In the genomic region with DNA sequence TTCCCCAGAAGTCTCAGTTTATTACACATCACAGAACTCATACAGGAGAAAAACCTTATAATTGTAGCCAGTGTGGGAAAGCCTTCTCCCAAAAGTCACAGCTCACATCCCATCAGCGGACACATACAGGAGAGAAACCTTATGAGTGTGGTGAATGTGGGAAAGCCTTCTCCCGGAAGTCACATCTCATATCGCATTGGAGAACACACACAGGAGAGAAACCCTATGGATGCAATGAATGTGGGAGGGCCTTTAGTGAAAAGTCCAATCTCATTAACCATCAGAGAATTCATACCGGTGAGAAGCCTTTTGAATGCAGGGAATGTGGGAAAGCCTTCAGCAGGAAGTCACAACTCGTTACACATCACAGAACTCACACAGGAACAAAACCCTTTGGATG, we compare ENCODE assay signal across 13 cellular contexts. TPM values are rescaled to one million over a fixed set of nuclear protein-coding genes. Genes with fewer than 3 reads are reported as not detected.
DNase-seq lines count a peak whose midpoint lies in the region; ATAC-seq, FAIRE-seq and TF ChIP-seq lines count a peak whose summit lies in the region.
"Had no signal": no experiment of that assay in that cellular context is flagged by ENCODE, and none has a peak within 500 bp of the region (broad histone marks: within the 10 kb centered on the region; RNA-seq: fewer than 3 reads in every experiment).

No MANE protein-coding gene starts in this region.

- no peak overlapping the region for H3K4ac ChIP-seq in IMR-90 (ENCODE audit: low read depth, low read length)

- no peak overlapping the region for H4K5ac ChIP-seq in IMR-90 (ENCODE audit: low read depth, low read length)

- DNase-seq in Calu3 (no peak), IMR-90 (peak; percentile 2), erythroblast (lab: John Stamatoyannopoulos, UW) (peak; percentile 36), osteocyte (ENCODE audit: extremely low spot score, unreplicated experiment) (no peak), pancreas (no peak), HK-2 (ENCODE audit: unreplicated experiment) (no peak), HuH-7 (ENCODE audit: low spot score) (no peak)
- DNase-seq: activated effector memory CD4-positive, alpha-beta T cell treated with anti-CD3 and anti-CD28 coated beads, Interleukin-2, amount 50 U/mL, for 16 hours; body of pancreas; NK-92 treated with Interleukin-12 subunit alpha and Interleukin-12 subunit beta, amount 100 ng/mL, for 24 hours; posterior cingulate gyrus; SIG-M5 had no signal

- H3K27me3 Mint-ChIP-seq in Calu3 (ENCODE audit: unreplicated experiment) (no peaks in the 10 kb centered on the region), osteocyte (ENCODE audit: unreplicated experiment) (no peaks in the 10 kb centered on the region)

- H3K9me3 ChIP-seq in IMR-90 (ENCODE audit: control insufficient read depth, insufficient read depth, low read length), result peaks cover 76% of the 10 kb centered on the region
- peaks cover 5 to 60% (median 38%) of the 10 kb centered on the region in 4 donors for H3K9me3 ChIP-seq in pancreas

- no peak overlapping the region for H3K4me3 Mint-ChIP-seq in Calu3 (ENCODE audit: low read depth, unreplicated experiment)
- H3K4me3 Mint-ChIP-seq in osteocyte (ENCODE audit: unreplicated experiment), result no peak overlapping the region

- no peak overlapping the region for H3K56ac ChIP-seq in IMR-90 (ENCODE audit: extremely low read depth, insufficient read depth, low read length)

- no peak overlapping the region for H3K4me2 ChIP-seq in IMR-90 (ENCODE audit: low read depth, low read length)

- H3K4me1 ChIP-seq in IMR-90 (ENCODE audit: control insufficient read depth, insufficient read depth, low read length) (no peaks in the 10 kb centered on the region), pancreas (no peaks in the 10 kb centered on the region)
- H3K4me1 ChIP-seq: body of pancreas, gastroesophageal sphincter had no signal

- H3K27ac Mint-ChIP-seq in Calu3 (ENCODE audit: unreplicated experiment), result peak overlapping the region; percentile 73
- peak overlapping the region; percentile 41 for H3K27ac Mint-ChIP-seq in osteocyte (ENCODE audit: unreplicated experiment)

- WGBS in IMR-90 (ENCODE audit: extremely low coverage in 2 of 2, insufficient read length in 1 of 2), 2 experiments, result no CpG with 5 or more reads among the region's 5 CpGs
- WGBS in pancreas, 2 donors, result 99% methylated on average over 5 of the region's 5 CpGs

- H3K4me1 Mint-ChIP-seq in Calu3 (ENCODE audit: low read depth, unreplicated experiment) (no peaks in the 10 kb centered on the region), osteocyte (ENCODE audit: unreplicated experiment) (no peaks in the 10 kb centered on the region)

- H2BK15ac ChIP-seq in IMR-90 (ENCODE audit: low read depth, low read length), result no peak overlapping the region

- H2AK5ac ChIP-seq in IMR-90 (ENCODE audit: low read depth, low read length), result no peak overlapping the region

- TF ChIP-seq POLR2A in IMR-90 (IDR thresholded peaks at IDR 0.05; ENCODE audit: low read depth, low read length) (no peak), erythroblast (IDR thresholded peaks at IDR 0.05; ENCODE audit: low read length) (no peak)

- BruUV-seq in Calu3 (replicated peaks; lab: Mats Ljungman, UMichigan), result no TSS peak
- BruUV-seq in IMR-90 (replicated peaks; lab: Mats Ljungman, UMichigan), result no TSS peak

- dilution Hi-C loops in IMR-90 (cut with HindIII; ENCODE audit: low sequenced_read_pairs, unreplicated experiment), result no loop called here

- H3K23ac ChIP-seq in IMR-90 (ENCODE audit: low read depth, low read length), result no peak overlapping the region

- H3K9me1 ChIP-seq in IMR-90 (ENCODE audit: insufficient read depth, low read length), result no peaks in the 10 kb centered on the region

- H3K79me1 ChIP-seq in IMR-90 (ENCODE audit: low read depth in 1 of 2, low read length in 2 of 2), result no peaks in the 10 kb centered on the region

- no peak for TF ChIP-seq RAD21 in IMR-90 (IDR thresholded peaks at IDR 0.05; ENCODE audit: low read length)

- H3K9me3 Mint-ChIP-seq in Calu3 (ENCODE audit: low read depth, unreplicated experiment) (peaks cover 30% of the 10 kb centered on the region), osteocyte (ENCODE audit: unreplicated experiment) (peaks cover 44% of the 10 kb centered on the region)

- no peak overlapping the region for H3K18ac ChIP-seq in IMR-90 (ENCODE audit: low read depth, low read length)

- H2AFZ ChIP-seq in IMR-90 (replicated peaks; ENCODE audit: low read length, poor library complexity), result no peak overlapping the region

- no peaks in the 10 kb centered on the region for H4K20me1 ChIP-seq in IMR-90 (ENCODE audit: insufficient read depth, low read length)

- in situ Hi-C loops in IMR-90 (cut with MboI; ENCODE audit: low sequenced_read_pairs), result no loop called here

- H3K27ac ChIP-seq in IMR-90 (ENCODE audit: insufficient read depth, low read length) (no peak overlapping the region), pancreas (no peak overlapping the region)
- H3K27ac ChIP-seq: body of pancreas, gastroesophageal sphincter had no signal

- ATAC-seq in IMR-90 (ENCODE audit: low read depth) (no peak), pancreas (no peak)
- ATAC-seq: body of pancreas, gastroesophageal sphincter had no signal

- H3K14ac ChIP-seq in IMR-90 (replicated peaks; ENCODE audit: low read depth, low read length), result no peak overlapping the region

- H3K36me3 Mint-ChIP-seq in Calu3 (ENCODE audit: insufficient read depth, unreplicated experiment) (peaks cover 50% of the 10 kb centered on the region), osteocyte (ENCODE audit: unreplicated experiment) (peaks cover 72% of the 10 kb centered on the region)

- H3K4me3 ChIP-seq in IMR-90 (ENCODE audit: insufficient read depth, low read depth, low read length) (no peak overlapping the region), pancreas (no peak overlapping the region)
- H3K4me3 ChIP-seq: body of pancreas, gastroesophageal sphincter had no signal

- TF ChIP-seq CTCF in Calu3 (IDR thresholded peaks at IDR 0.05; ENCODE audit: unreplicated experiment) (no peak), IMR-90 (conservative IDR thresholded peaks at IDR 0.05; ENCODE audit: low read depth, low read length) (no peak), osteocyte (IDR thresholded peaks at IDR 0.05) (no peak), pancreas (IDR thresholded peaks at IDR 0.05) (no peak)

- peaks cover 33% of the 10 kb centered on the region for H3K36me3 ChIP-seq in IMR-90 (ENCODE audit: control insufficient read depth, insufficient read depth, low read length)
- peaks cover 12 to 50% (median 21%) of the 10 kb centered on the region in 3 donors for H3K36me3 ChIP-seq in pancreas

- H3K27me3 ChIP-seq in IMR-90 (ENCODE audit: control insufficient read depth, insufficient read depth, low read length), result no peaks in the 10 kb centered on the region
- H3K27me3 ChIP-seq in pancreas, result no peaks in the 10 kb centered on the region
- H3K27me3 ChIP-seq: body of pancreas, gastroesophageal sphincter had no signal

- FAIRE-seq in pancreas (lab: Jason Lieb, UNC), result no peak

- POLR2A ChIA-PET in IMR-90 (lab: Charles Lee; ENCODE audit: unreplicated experiment), result no interaction called here

- H3K9ac ChIP-seq in IMR-90 (ENCODE audit: low read depth, low read length), result no peak overlapping the region

- H4K91ac ChIP-seq in IMR-90 (ENCODE audit: insufficient read depth, low read depth, low read length), result no peak overlapping the region

- H4K8ac ChIP-seq in IMR-90 (ENCODE audit: low read depth in 2 of 2, low read length in 2 of 2), result no peak overlapping the region

- intact Hi-C loops in Calu3 (cut with micrococcal nuclease; ENCODE audit: unreplicated experiment), result no loop called here
- intact Hi-C loops in IMR-90 (cut with micrococcal nuclease), result no loop called here
- intact Hi-C loops in pancreas (cut with DNase I), result no loop called here

- no peak overlapping the region for H2BK20ac ChIP-seq in IMR-90 (ENCODE audit: low read depth, low read length)

- H2AK9ac ChIP-seq in IMR-90 (replicated peaks; ENCODE audit: low read depth, low read length, poor library complexity), result no peak overlapping the region

- H2BK120ac ChIP-seq in IMR-90 (ENCODE audit: low read depth, low read length), result no peak overlapping the region

- CTCF ChIA-PET in Calu3 (lab: Charles Lee) (no interaction called here), IMR-90 (lab: Yijun Ruan, JAX) (no interaction called here)

- no peak overlapping the region for H2BK5ac ChIP-seq in IMR-90 (ENCODE audit: low read depth, low read length, poor library complexity, severe bottlenecking)

TF ChIP-seq in IMR-90, 13 proteins besides CTCF, POLR2A, EP300 and RAD21 (continues in another document):
- no peak for TF ChIP-seq NFE2L2 (IDR thresholded peaks at IDR 0.05; ENCODE audit: low read depth, low read length)
- TF ChIP-seq MAFK (IDR thresholded peaks at IDR 0.05; ENCODE audit: low read depth, low read length), result no peak
- no peak for TF ChIP-seq BHLHE40 (IDR thresholded peaks at IDR 0.05; ENCODE audit: low read depth, low read length)
- TF ChIP-seq, protein P1, sequence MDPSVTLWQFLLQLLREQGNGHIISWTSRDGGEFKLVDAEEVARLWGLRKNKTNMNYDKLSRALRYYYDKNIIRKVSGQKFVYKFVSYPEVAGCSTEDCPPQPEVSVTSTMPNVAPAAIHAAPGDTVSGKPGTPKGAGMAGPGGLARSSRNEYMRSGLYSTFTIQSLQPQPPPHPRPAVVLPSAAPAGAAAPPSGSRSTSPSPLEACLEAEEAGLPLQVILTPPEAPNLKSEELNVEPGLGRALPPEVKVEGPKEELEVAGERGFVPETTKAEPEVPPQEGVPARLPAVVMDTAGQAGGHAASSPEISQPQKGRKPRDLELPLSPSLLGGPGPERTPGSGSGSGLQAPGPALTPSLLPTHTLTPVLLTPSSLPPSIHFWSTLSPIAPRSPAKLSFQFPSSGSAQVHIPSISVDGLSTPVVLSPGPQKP (IDR thresholded peaks at IDR 0.05; ENCODE audit: borderline replicate concordance, low read depth, low read length), result no peak
- no peak for TF ChIP-seq CHD1 (IDR thresholded peaks at IDR 0.05; ENCODE audit: low read depth, low read length)

RNA-seq across cellular contexts. Expression of a gene that starts 20.1 kb away (rescaled TPM):
- 44.5 and 49.8 TPM in 2 replicates for total RNA-seq in Calu3 (2022)
- total RNA-seq in IMR-90 (2012; rRNA removed), result 28.1 and 38.5 TPM in 2 replicates
- polyA plus RNA-seq in IMR-90 (2012; rRNA removed), result 11.0 and 14.9 TPM in 2 replicates
- polyA plus RNA-seq in IMR-90 (2012; cell fraction: cytosol; rRNA removed), result 2.3 and 4.6 TPM in 2 replicates
- polyA plus RNA-seq in IMR-90 (2012; cell fraction: nucleus; rRNA removed; ENCODE audit: low replicate concordance), result 9.9 and 68.1 TPM in 2 replicates
- 43.5 and 44.8 TPM in 2 replicates for total RNA-seq in osteocyte
- total RNA-seq in pancreas, result 10 to 100 TPM in 4 of 6 donors, 1 to 10 TPM in 2; 7.8 to 17.4 (median 10.5) TPM
- polyA plus RNA-seq in pancreas, result 10 to 100 TPM in 1 of 2 donors, 1 to 10 TPM in 1; 8.5 to 12.4 TPM

RNA-seq across cellular contexts. Expression of a gene that starts 23.3 kb away (rescaled TPM):
- total RNA-seq in Calu3 (2022), result 16.0 and 19.6 TPM in 2 replicates
- 20.8 and 25.8 TPM in 2 replicates for total RNA-seq in IMR-90 (2012; rRNA removed)
- polyA plus RNA-seq in IMR-90 (2012; rRNA removed), result 8.3 and 9.0 TPM in 2 replicates
- polyA plus RNA-seq in IMR-90 (2012; cell fraction: cytosol; rRNA removed), result 1.9 and 5.5 TPM in 2 replicates
- 3.7 and 24.7 TPM in 2 replicates for polyA plus RNA-seq in IMR-90 (2012; cell fraction: nucleus; rRNA removed; ENCODE audit: low replicate concordance)
- total RNA-seq in osteocyte, result 16.5 and 19.6 TPM in 2 replicates
- total RNA-seq in pancreas, result 10 to 100 TPM in 1 of 6 donors, 1 to 10 TPM in 5; 6.5 to 12.5 (median 9.4) TPM
- 10 to 100 TPM; 12.5 to 19.6 TPM for polyA plus RNA-seq in pancreas

Comparison
In these comparisons a context has a peak if more than half of its experiments do, and no peak if none do; other contexts are left out.
1. DNase-seq: peak in IMR-90 (single experiment) and erythroblast (2 of 2); none in Calu3 (single experiment), osteocyte (single experiment), pancreas (0 of 6), HK-2 (single experiment) and HuH-7 (single experiment).